ENCODE assay signal across 25 cellular contexts in the genomic region with DNA sequence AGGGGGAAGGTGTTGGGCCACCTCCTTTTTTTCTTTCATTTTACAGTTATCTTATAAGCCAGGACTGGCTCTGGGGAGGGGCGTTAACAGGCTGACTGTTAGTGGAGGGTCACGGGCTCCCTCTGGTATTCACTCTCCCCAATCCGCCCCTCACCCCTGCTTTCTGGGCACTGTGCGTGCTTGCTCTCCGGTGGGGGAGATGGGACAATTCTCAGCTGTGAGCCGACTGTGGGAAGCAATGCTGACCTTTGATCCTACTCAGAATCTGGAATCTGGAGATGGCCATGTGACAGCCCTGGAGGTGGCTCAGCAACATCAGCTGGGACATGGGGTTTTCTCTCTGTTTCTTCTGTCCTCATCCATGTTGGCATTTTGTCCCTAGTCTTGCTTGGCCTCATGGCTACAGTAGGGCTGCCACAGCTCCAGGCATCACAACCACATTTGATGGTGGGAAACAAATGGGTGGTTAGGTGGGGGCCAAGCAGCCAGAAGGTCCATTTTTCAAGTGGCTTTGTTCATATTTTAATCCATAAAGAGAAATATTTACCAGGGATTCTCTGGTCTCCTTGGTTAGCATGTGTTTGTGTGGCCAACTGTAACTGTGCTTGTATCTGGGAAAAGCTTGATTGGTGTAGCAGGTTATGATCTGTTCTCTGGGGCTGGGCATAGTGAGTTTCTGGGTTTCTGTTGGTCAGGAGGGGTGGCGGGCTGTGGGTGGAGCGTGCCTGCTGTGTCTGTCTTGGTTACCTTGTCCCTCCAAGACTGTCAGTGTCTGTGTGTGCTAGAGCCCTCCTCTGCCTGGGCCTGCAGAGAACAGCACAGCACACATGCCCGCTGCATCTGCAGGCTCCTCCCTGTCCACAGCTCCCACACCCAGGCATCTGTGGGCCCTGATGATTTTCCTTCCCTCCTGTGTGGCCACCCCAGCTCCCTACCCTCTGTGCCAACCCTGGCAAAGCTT. TPM values are rescaled to one million over a fixed set of nuclear protein-coding genes. Genes with fewer than 3 reads are reported as not detected.
DNase-seq lines count a peak whose midpoint lies in the region; ATAC-seq and TF ChIP-seq lines count a peak whose summit lies in the region.
"Had no signal": no experiment of that assay in that cellular context is flagged by ENCODE, and none has a peak within 500 bp of the region (broad histone marks: within the 10 kb centered on the region; RNA-seq: fewer than 3 reads in every experiment).

No MANE protein-coding gene starts in this region.

- peaks cover 14% of the 10 kb centered on the region for H3K36me3 ChIP-seq in BLaER1
- no peaks in the 10 kb centered on the region for H3K36me3 ChIP-seq in RWPE2 (ENCODE audit: low read depth)
- H3K36me3 ChIP-seq: BE2C, brain microvascular endothelial cell had no signal

- H4K20me1 ChIP-seq in BLaER1, result peaks cover 57% of the 10 kb centered on the region

- no peak overlapping the region for H3K9ac ChIP-seq in BLaER1

- H3K27me3 ChIP-seq in BLaER1 (no peaks in the 10 kb centered on the region), RWPE2 (ENCODE audit: insufficient read depth, poor library complexity, severe bottlenecking) (no peaks in the 10 kb centered on the region)
- H3K27me3 ChIP-seq: BE2C had no signal

- TF ChIP-seq CTCF in RWPE2 (IDR thresholded peaks at IDR 0.05; ENCODE audit: poor library complexity, severe bottlenecking), result no peak

- H3K4me1 ChIP-seq in BLaER1 (peaks cover 28% of the 10 kb centered on the region), RWPE2 (ENCODE audit: insufficient read depth, poor library complexity, severe bottlenecking) (no peaks in the 10 kb centered on the region)

- H3K9me3 ChIP-seq in BLaER1, result peaks cover 8% of the 10 kb centered on the region; the same call in 1 of the 2 replicates
- H3K9me3 ChIP-seq in RWPE2 (ENCODE audit: severe bottlenecking), result no peaks in the 10 kb centered on the region
- H3K9me3 ChIP-seq: BE2C, Caco-2 had no signal

- no peak overlapping the region for H3K27ac ChIP-seq in BLaER1
- H3K27ac ChIP-seq in RWPE2 (ENCODE audit: poor library complexity, severe bottlenecking), result no peak overlapping the region
- H3K27ac ChIP-seq: brain microvascular endothelial cell, coronary artery, HL-60 had no signal

- H3K4me3 ChIP-seq in BLaER1 (no peak overlapping the region), RWPE2 (ENCODE audit: severe bottlenecking) (no peak overlapping the region)
- H3K4me3 ChIP-seq: coronary artery had no signal

- H3K4me2 ChIP-seq in BLaER1, result 0 out of 2 replicates have a peak overlapping the region, but pooled peaks have one; percentile 74

- ATAC-seq in RWPE2 (ENCODE audit: low read depth), result no peak
- no peak for ATAC-seq in left ventricle myocardium superior
- ATAC-seq: SK-N-SH treated with all-trans-retinoic acid at 6 μM for 48 hours; stimulated activated naive CD8-positive, alpha-beta T cell treated with anti-CD3 and anti-CD28 coated beads, Interleukin-15, amount 100 ng/mL, for 72 hours had no signal

- peak; percentile 28 for DNase-seq in RWPE2 (ENCODE audit: low spot score)
- peak; percentile 12 for DNase-seq in left ventricle myocardium superior
- peak; percentile 58 for DNase-seq in posterior vena cava (ENCODE audit: low spot score)
- DNase-seq in NCI-H748 (lab: John Stamatoyannopoulos, UW; ENCODE audit: unreplicated experiment), result no peak
- no peak for DNase-seq in activated T-cell treated with anti-CD3 and anti-CD28 coated beads for 4 hours
- DNase-seq in NCI-H2196 treated with DMSO at 0.1 percent for 48 hours (lab: John Stamatoyannopoulos, UW; ENCODE audit: unreplicated experiment), result no peak
- DNase-seq in nucleus accumbens (lab: John Stamatoyannopoulos, UW), result no peak
- DNase-seq: activated CD4-positive, alpha-beta memory T cell treated with anti-CD3 and anti-CD28 coated beads for 36 hours; activated gamma-delta T cell treated with Interleukin-2 at 50 U/mL for 16 hours; BE2C; brain microvascular endothelial cell; Caco-2; midbrain; NCI-H1417; NCI-H2107; NCI-H510A; NK-92 treated with Interleukin-12 subunit alpha and Interleukin-12 subunit beta, amount 100 ng/mL, for 24 hours; stimulated activated CD4-positive, alpha-beta T cell treated with anti-CD3 and anti-CD28 coated beads, Interleukin-4, amount 100 ng/mL, for 4 hours; stimulated activated naive CD8-positive, alpha-beta T cell treated with anti-CD3 and anti-CD28 coated beads, Interleukin-15, amount 100 ng/mL, for 72 hours; trophoblast cell had no signal

- intact Hi-C loops in left ventricle myocardium superior (cut with micrococcal nuclease), result no loop called here
- intact Hi-C loops in posterior vena cava (cut with DNase I), result no loop called here

RNA-seq across cellular contexts. Expression of gene WNK2, which starts 12.4 kb away (rescaled TPM):
- 250 TPM for total RNA-seq in left ventricle myocardium superior
- 10 to 100 TPM; 34.8 to 39.5 TPM for total RNA-seq in posterior vena cava
- total RNA-seq: pulmonary artery endothelial cell had no signal

Comparison
In these comparisons a context has a peak if more than half of its experiments do, and no peak if none do; other contexts are left out.
1. DNase-seq: peak in RWPE2 (single experiment), left ventricle myocardium superior (single experiment) and posterior vena cava (single experiment); none in NCI-H748 (single experiment), activated T-cell treated with anti-CD3 and anti-CD28 coated beads for 4 hours (single experiment), NCI-H2196 treated with DMSO at 0.1 percent for 48 hours (single experiment) and nucleus accumbens (0 of 56).